8 cellular contexts compared by ENCODE assay signal in the genomic region with DNA sequence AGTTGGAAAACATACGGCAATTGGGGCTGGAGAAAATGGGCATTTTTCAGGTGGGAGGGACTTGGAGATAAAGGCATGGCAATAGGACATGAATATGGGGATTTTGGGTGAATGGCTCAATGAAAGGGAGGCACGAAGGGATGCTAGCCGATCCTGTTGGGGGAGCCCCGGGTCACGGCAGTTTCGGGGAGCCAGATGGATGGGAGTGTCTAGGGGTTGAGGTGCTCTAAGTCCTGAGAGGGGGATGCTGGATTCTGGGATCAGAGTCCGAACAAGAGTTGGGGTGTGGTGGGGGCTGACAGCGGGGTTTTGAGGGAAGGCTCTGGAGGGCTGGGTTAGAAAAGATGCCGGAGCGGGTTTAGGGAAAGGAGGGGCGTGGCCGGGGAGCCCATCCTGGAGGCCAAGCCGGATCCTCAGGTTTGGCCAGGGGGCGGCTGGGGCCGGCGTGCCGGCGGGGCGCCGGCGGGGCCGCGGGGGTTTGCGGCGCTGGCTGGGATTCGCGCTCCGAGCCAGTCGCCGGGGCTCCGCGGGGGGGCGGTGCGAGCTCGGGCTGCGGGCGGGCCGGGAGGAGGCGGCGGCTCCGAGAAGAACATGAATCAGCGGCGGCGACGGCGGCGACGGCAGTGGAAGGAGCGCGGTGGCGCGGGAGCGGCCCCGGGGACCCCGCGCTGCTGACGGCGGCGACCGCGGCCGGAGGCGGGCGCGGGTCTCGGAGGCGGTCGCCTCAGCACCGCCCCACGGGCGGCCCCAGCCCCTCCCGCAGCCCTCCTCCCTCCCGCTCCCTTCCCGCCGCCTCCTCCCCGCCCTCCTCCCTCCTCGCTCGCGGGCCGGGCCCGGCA. TPM values are rescaled to one million over a fixed set of nuclear protein-coding genes. Genes with fewer than 3 reads are reported as not detected.
DNase-seq lines count a peak whose midpoint lies in the region; ATAC-seq and TF ChIP-seq lines count a peak whose summit lies in the region.

A gene (plus strand): TSS at position 813 of the 839 bp plus-strand sequence. CDS start 46 bp downstream, outside the sequence.

- intact Hi-C loops in activated CD8-positive, alpha-beta T cell treated with anti-CD3 and anti-CD28 coated beads for 36 hours (cut with micrococcal nuclease): no loop called here

- TF ChIP-seq CTCF in GM12864 (IDR thresholded peaks at IDR 0.05; ENCODE audit: low read depth, low read length, missing control alignments): no peak
- no peak for TF ChIP-seq CTCF in activated CD8-positive, alpha-beta T cell treated with anti-CD3 and anti-CD28 coated beads for 36 hours (IDR thresholded peaks at IDR 0.05)

- peaks cover 14% of the 10 kb centered on the region for H3K4me1 Mint-ChIP-seq in activated CD8-positive, alpha-beta T cell treated with anti-CD3 and anti-CD28 coated beads for 36 hours (ENCODE audit: low read depth)

- peak within 1 kb of the TSS; percentile 69 for H3K4me3 Mint-ChIP-seq in activated CD8-positive, alpha-beta T cell treated with anti-CD3 and anti-CD28 coated beads for 36 hours

- H3K4me3 ChIP-seq in GM12864 (ENCODE audit: low read depth, low read length): peak within 1 kb of the TSS; percentile 40

- CTCF ChIA-PET in activated CD8-positive, alpha-beta T cell treated with anti-CD3 and anti-CD28 coated beads for 36 hours (lab: Charles Lee): interaction anchor here (0.6 to 4.0 kb wide), 30 partner anchors 8 to 334 kb away, joined by 3 to 17 read pairs (median 4); a partner anchor contains a TSS

- no peaks in the 10 kb centered on the region for H3K36me3 Mint-ChIP-seq in activated CD8-positive, alpha-beta T cell treated with anti-CD3 and anti-CD28 coated beads for 36 hours (ENCODE audit: low read depth)

- POLR2A ChIA-PET in activated CD8-positive, alpha-beta T cell treated with anti-CD3 and anti-CD28 coated beads for 36 hours (lab: Charles Lee): interaction anchor here (0.8 to 2.9 kb wide), 5 partner anchors 14 to 252 kb away, joined by 3 to 11 read pairs (median 3); a partner anchor contains a TSS

- H3K27ac Mint-ChIP-seq in activated CD8-positive, alpha-beta T cell treated with anti-CD3 and anti-CD28 coated beads for 36 hours: peak within 1 kb of the TSS; percentile 69

- peaks cover 14% of the 10 kb centered on the region for H3K27me3 Mint-ChIP-seq in activated CD8-positive, alpha-beta T cell treated with anti-CD3 and anti-CD28 coated beads for 36 hours

- no peaks in the 10 kb centered on the region for H3K9me3 Mint-ChIP-seq in activated CD8-positive, alpha-beta T cell treated with anti-CD3 and anti-CD28 coated beads for 36 hours

- peak; percentile 61 for ATAC-seq in activated CD8-positive, alpha-beta T cell treated with anti-CD3 and anti-CD28 coated beads for 36 hours
- ATAC-seq in HG03439 (IDR thresholded peaks at IDR 0.05; ENCODE audit: unreplicated experiment) (no peak), GM21786 (IDR thresholded peaks at IDR 0.05; ENCODE audit: unreplicated experiment) (no peak)

- DNase-seq in GM12864 (ENCODE audit: low read depth): no peak
- DNase-seq in NAMALWA (ENCODE audit: low spot score): peak; percentile 39
- DNase-seq in activated CD8-positive, alpha-beta T cell treated with anti-CD3 and anti-CD28 coated beads for 36 hours: peak; percentile 79
- DNase-seq in ecto neural progenitor cell (ENCODE audit: low spot score): peak; percentile 84
- DNase-seq in lung microvascular endothelial cell (ENCODE audit: low read depth in 2 of 2): peak; percentile 34 to 51
- DNase-seq in stimulated activated CD4-positive, alpha-beta T cell treated with anti-CD3 and anti-CD28 coated beads, TNF-alpha, amount 100 ng/mL, for 1 hour (ENCODE audit: low read depth in 3 of 3, low spot score in 1 of 3): peak; percentile 35 to 62 (median 45)

RNA-seq across cellular contexts. Expression of the gene that starts here (rescaled TPM):
- 1 to 10 TPM in 1 of 2 experiments, under 1 TPM in 1; 0.67 to 1.3 TPM for total RNA-seq in activated CD8-positive, alpha-beta T cell treated with anti-CD3 and anti-CD28 coated beads for 36 hours
- total RNA-seq in lung microvascular endothelial cell: 1.6 and 2.8 TPM in 2 replicates
